ENCODE assay signal across 34 cellular contexts in the genomic region with DNA sequence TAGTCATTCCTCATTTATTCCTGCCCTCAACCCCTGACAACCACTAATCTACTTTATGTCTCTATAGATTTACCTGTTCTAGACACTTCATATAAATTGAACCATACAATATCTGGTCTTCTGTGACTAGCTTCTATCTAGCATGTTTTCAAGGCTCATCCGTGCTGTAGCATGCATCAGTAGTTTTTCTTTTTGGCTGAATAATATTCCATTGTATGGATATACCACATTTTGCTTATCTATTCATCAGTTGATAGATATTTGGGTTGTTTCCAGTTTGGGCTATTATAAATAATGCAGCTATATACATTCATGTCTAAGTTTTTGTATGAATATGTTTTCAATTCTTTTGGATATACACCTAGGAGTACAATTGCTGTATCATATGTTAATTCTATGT.
"Had no signal": no experiment of that assay in that cellular context is flagged by ENCODE, and none has a peak within 500 bp of the region (broad histone marks: within the 10 kb centered on the region; RNA-seq: fewer than 3 reads in every experiment).

No MANE protein-coding gene starts in this region.

- DNase-seq: Karpas-422, Kasumi-1, MG63, MM.1S, MV-4-11, NCI-H1048, NCI-H1092, NCI-H1092 treated with DMSO at 0.1 percent for 48 hours, NCI-H1105, NCI-H1105 treated with DMSO at 0.1 percent for 48 hours, NCI-H1417, NCI-H1417 treated with DMSO at 0.1 percent for 48 hours, NCI-H1436, NCI-H1436 treated with DMSO at 0.1 percent for 48 hours, NCI-H146, NCI-H1694, NCI-H1694 treated with DMSO at 0.1 percent for 48 hours, NCI-H187, NCI-H187 treated with DMSO at 0.1 percent for 48 hours, NCI-H1930, NCI-H2029, NCI-H2029 treated with DMSO at 0.1 percent for 48 hours, NCI-H2081, NCI-H2081 treated with DMSO at 0.1 percent for 48 hours, NCI-H2107, NCI-H2171, NCI-H2171 treated with DMSO at 0.1 percent for 48 hours, NCI-H2227 treated with DMSO at 0.1 percent for 48 hours, NCI-H226, NCI-H345, NCI-H446, NCI-H446 treated with DMSO at 0.1 percent for 48 hours, NCI-H510A had no signal

- H3K27ac ChIP-seq: KMS-11 had no signal

- H3K9me3 ChIP-seq: MG63 had no signal

- H3K36me3 ChIP-seq: MG63 had no signal

- H3K27me3 ChIP-seq: MG63 had no signal

- H3K9ac ChIP-seq: KMS-11 had no signal

- H3K4me2 ChIP-seq: KMS-11 had no signal

- H3K4me3 ChIP-seq: MG63 had no signal
